Comparison of ENCODE assay signal across 9 cellular contexts in genomic region chr11:796565-797299, GRCh38. TPM values are rescaled to one million over a fixed set of nuclear protein-coding genes. Genes with fewer than 3 reads are reported as not detected.
DNase-seq lines count a peak whose midpoint lies in the region; ATAC-seq, FAIRE-seq and TF ChIP-seq lines count a peak whose summit lies in the region.
"Had no signal": no experiment of that assay in that cellular context is flagged by ENCODE, and none has a peak within 500 bp of the region (broad histone marks: within the 10 kb centered on the region; RNA-seq: fewer than 3 reads in every experiment).

No MANE protein-coding gene starts in this region.

- ATAC-seq in SK-N-SH treated with all-trans-retinoic acid at 6 μM for 48 hours (peak; percentile 0; the same call in 2 of the 3 replicates), gastrocnemius medialis (no peak), GM21737 (IDR thresholded peaks at IDR 0.05; ENCODE audit: unreplicated experiment) (no peak), GM21515 (IDR thresholded peaks at IDR 0.05; ENCODE audit: unreplicated experiment) (no peak)

- FAIRE-seq in GM19239 (lab: Jason Lieb, UNC) (peak; percentile 28), RCC 7860 (lab: Jason Lieb, UNC) (no peak)

- DNase-seq in GM19239 (ENCODE audit: insufficient read length, low spot score): no peak
- no peak for DNase-seq in foreskin fibroblast
- DNase-seq in gastrocnemius medialis: no peak
- no peak for DNase-seq in NCI-H748 (lab: John Stamatoyannopoulos, UW; ENCODE audit: unreplicated experiment)
- no peak for DNase-seq in RCC 7860 (ENCODE audit: low spot score)

- H3K27ac ChIP-seq in gastrocnemius medialis: peak overlapping the region; percentile 57 to 69 (median 64)

- no peak for TF ChIP-seq POLR2A in gastrocnemius medialis (IDR thresholded peaks at IDR 0.05)

- H3K4me3 ChIP-seq in foreskin fibroblast (ENCODE audit: low read depth in 1 of 2, low read length in 2 of 2): peak overlapping the region; percentile 72 to 79
- peak overlapping the region; percentile 64 to 71 (median 68) for H3K4me3 ChIP-seq in gastrocnemius medialis

- H3K4me1 ChIP-seq in gastrocnemius medialis: peaks cover 11 to 35% of the 10 kb centered on the region in 2 donors

- H3K36me3 ChIP-seq in gastrocnemius medialis: peaks cover 0 to 26% of the 10 kb centered on the region in 2 donors

- peaks cover 12 to 26% (median 24%) of the 10 kb centered on the region in 3 donors for H3K27me3 ChIP-seq in gastrocnemius medialis

- no peaks in the 10 kb centered on the region for H3K9me3 ChIP-seq in gastrocnemius medialis

- intact Hi-C loops in gastrocnemius medialis (cut with DNase I; ENCODE audit: low total_unique reads): loop anchor here (5.0 kb wide), 1 partner anchor 134 kb away; no protein-coding TSS in a partner anchor

- in situ Hi-C loops in gastrocnemius medialis (cut with MboI; ENCODE audit: low sequenced_read_pairs in 4 of 4): no loop called here

- no peak for TF ChIP-seq CTCF in foreskin fibroblast (IDR thresholded peaks at IDR 0.05; ENCODE audit: low read depth, low read length)
- no peak for TF ChIP-seq CTCF in gastrocnemius medialis (IDR thresholded peaks at IDR 0.05 in 4 of 5, conservative IDR thresholded peaks at IDR 0.05 in 1 of 5)

TF ChIP-seq in SK-N-SH treated with all-trans-retinoic acid at 6 μM for 48 hours, 23 proteins besides CTCF, POLR2A, EP300 and RAD21:
- TF ChIP-seq CSRNP3 (CRISPR knock-in tag; IDR thresholded peaks at IDR 0.05) (no peak), ISL1 (CRISPR knock-in tag; IDR thresholded peaks at IDR 0.05) (no peak), ZFP3 (CRISPR knock-in tag; IDR thresholded peaks at IDR 0.05) (no peak), ZNF70 (CRISPR knock-in tag; IDR thresholded peaks at IDR 0.05) (no peak), ZNF565 (CRISPR knock-in tag; conservative IDR thresholded peaks at IDR 0.05; ENCODE audit: low read depth) (no peak), ARNTL (CRISPR knock-in tag; IDR thresholded peaks at IDR 0.05; ENCODE audit: borderline replicate concordance, low read depth) (no peak)

RNA-seq across cellular contexts. Expression of gene SLC25A22, which starts 1.3 kb away (rescaled TPM):
- 1 to 10 TPM in 2 of 4 donors, under 1 TPM in 1, not detected in 1; 0.80 to 1.5 (median 1.0) TPM for total RNA-seq in gastrocnemius medialis

RNA-seq across cellular contexts. Expression of gene CEND1, which starts 6.8 kb away (rescaled TPM):
- total RNA-seq in gastrocnemius medialis: under 1 TPM in 1 of 4 donors, not detected in 3; 0.20 TPM
- total RNA-seq: M059J had no signal

RNA-seq across cellular contexts. Expression of gene PIDD1, which starts 8.3 kb away (rescaled TPM):
- total RNA-seq in gastrocnemius medialis: 10 to 100 TPM in 2 of 4 donors, 1 to 10 TPM in 2; 6.3 to 35.7 (median 10.2) TPM

RNA-seq across cellular contexts. Expression of gene RPLP2, which starts 13.0 kb away (rescaled TPM):
- 100 to 1,000 TPM; 314 to 600 (median 440) TPM for total RNA-seq in gastrocnemius medialis

RNA-seq across cellular contexts. Expression of gene GATD1, which starts 19.4 kb away (rescaled TPM):
- 10 to 100 TPM in 2 of 4 donors, 1 to 10 TPM in 2; 3.5 to 10.6 (median 9.4) TPM for total RNA-seq in gastrocnemius medialis
